24 cellular contexts compared by ENCODE assay signal in genomic region chr9:125626187-125626586, GRCh38.
DNase-seq lines count a peak whose midpoint lies in the region; ATAC-seq and TF ChIP-seq lines count a peak whose summit lies in the region.
"Had no signal": no experiment of that assay in that cellular context is flagged by ENCODE, and none has a peak within 500 bp of the region (broad histone marks: within the 10 kb centered on the region; RNA-seq: fewer than 3 reads in every experiment).

No MANE protein-coding gene starts in this region.

- peak; percentile 64 for DNase-seq in H4 (ENCODE audit: low spot score)
- DNase-seq in RPMI7951 (ENCODE audit: low read depth) = peak; percentile 20
- peak; percentile 15 for DNase-seq in epithelial cell of esophagus (ENCODE audit: low read depth)
- DNase-seq in osteoblast (ENCODE audit: insufficient read length, low spot score, missing footprints) = peak; percentile 68
- DNase-seq in CD14-positive monocyte (ENCODE audit: low spot score) = no peak
- DNase-seq in GF-D8 (lab: John Stamatoyannopoulos, UW) = no peak
- DNase-seq in effector memory CD4-positive, alpha-beta T cell = no peak
- DNase-seq: activated CD4-positive, alpha-beta T cell treated with anti-CD3 and anti-CD28 coated beads for 48 hours; activated naive CD8-positive, alpha-beta T cell treated with anti-CD3 and anti-CD28 coated beads, Interleukin-2, amount 50 U/mL, for 24 hours; COR-L47; cortex of kidney; Karpas-422; kidney glomerular epithelial cell; NCI-H1105; NCI-H510A treated with DMSO at 0.1 percent for 48 hours; occipital lobe; right lobe of liver; SHP77 treated with DMSO at 0.1 percent for 48 hours; stimulated activated CD4-positive, alpha-beta T cell treated with anti-CD3 and anti-CD28 coated beads, Interleukin-15, amount 100 ng/mL, for 24 hours; T-cell had no signal

- H3K36me3 ChIP-seq in osteoblast (ENCODE audit: insufficient read depth, low read length) = no peaks in the 10 kb centered on the region
- no peaks in the 10 kb centered on the region for H3K36me3 ChIP-seq in effector memory CD4-positive, alpha-beta T cell (ENCODE audit: control insufficient read depth, insufficient read depth, low read length)
- H3K36me3 ChIP-seq: right lobe of liver had no signal

- no peak overlapping the region for H2AFZ ChIP-seq in osteoblast (ENCODE audit: low read length)

- peaks cover 73% of the 10 kb centered on the region for H3K79me2 ChIP-seq in osteoblast (ENCODE audit: insufficient read depth, low read length)

- H3K27me3 ChIP-seq in osteoblast (ENCODE audit: insufficient read depth, low read length) = no peaks in the 10 kb centered on the region
- no peaks in the 10 kb centered on the region for H3K27me3 ChIP-seq in effector memory CD4-positive, alpha-beta T cell (replicated peaks; ENCODE audit: control insufficient read depth, insufficient read depth, low read length, poor library complexity, severe bottlenecking)
- H3K27me3 ChIP-seq: right lobe of liver had no signal

- H3K4me3 Mint-ChIP-seq in CD14-positive monocyte = no peak overlapping the region
- H3K4me3 Mint-ChIP-seq: activated naive CD8-positive, alpha-beta T cell treated with anti-CD3 and anti-CD28 coated beads, Interleukin-2, amount 50 U/mL, for 24 hours; B cell; memory B cell; T-cell had no signal

- peaks cover 0 to 3% of the 10 kb centered on the region in 2 donors for H3K36me3 Mint-ChIP-seq in CD14-positive monocyte

- peak overlapping the region in 2 of 7 donors; percentile 26 to 46 for H3K27ac Mint-ChIP-seq in CD14-positive monocyte
- H3K27ac Mint-ChIP-seq: activated naive CD8-positive, alpha-beta T cell treated with anti-CD3 and anti-CD28 coated beads, Interleukin-2, amount 50 U/mL, for 24 hours; activated T-helper 2 cell treated with anti-CD3 and anti-CD28 coated beads, Interferon-gamma antibody, Interleukin-2, Interleukin-4, amounts not matched to agents 10 μg/mL and 5 μg/mL and 100 μg/mL, durations not matched to agents 14 hours and 24 hours and 36 hours; B cell; T-cell had no signal

- peaks cover 4% of the 10 kb centered on the region for H3K4me1 ChIP-seq in osteoblast (ENCODE audit: insufficient read depth, low read length)
- no peaks in the 10 kb centered on the region for H3K4me1 ChIP-seq in effector memory CD4-positive, alpha-beta T cell (ENCODE audit: control insufficient read depth, insufficient read depth, low read length, poor library complexity, severe bottlenecking)

- H4K20me1 ChIP-seq in osteoblast (ENCODE audit: insufficient read depth, low read length) = peaks cover 44% of the 10 kb centered on the region

- TF ChIP-seq CTCF in epithelial cell of esophagus (IDR thresholded peaks at IDR 0.05; ENCODE audit: insufficient read depth, low read depth, low read length, missing control alignments) (no peak), osteoblast (IDR thresholded peaks at IDR 0.05; ENCODE audit: extremely low read depth, low read depth, low read length) (no peak), CD14-positive monocyte (IDR thresholded peaks at IDR 0.05) (no peak)

- no peaks in the 10 kb centered on the region for H3K9me3 ChIP-seq in osteoblast (ENCODE audit: low read depth, low read length)
- H3K9me3 ChIP-seq in effector memory CD4-positive, alpha-beta T cell (ENCODE audit: control insufficient read depth, low read length) = no peaks in the 10 kb centered on the region
- H3K9me3 ChIP-seq: right lobe of liver had no signal

- no peak for ATAC-seq in HG02852 (IDR thresholded peaks at IDR 0.05; ENCODE audit: unreplicated experiment)
- ATAC-seq: activated naive CD8-positive, alpha-beta T cell treated with anti-CD3 and anti-CD28 coated beads, Interleukin-2, amount 50 U/mL, for 24 hours; T-cell had no signal

- no peak overlapping the region for H3K4me2 ChIP-seq in osteoblast (ENCODE audit: insufficient read depth, low read length)

- H3K4me3 ChIP-seq in epithelial cell of esophagus (ENCODE audit: low read length) (no peak overlapping the region), osteoblast (ENCODE audit: insufficient read depth, low read length) (no peak overlapping the region)
- H3K4me3 ChIP-seq in effector memory CD4-positive, alpha-beta T cell (ENCODE audit: insufficient read depth, low read depth, low read length, poor library complexity, severe bottlenecking) = no peak overlapping the region
- H3K4me3 ChIP-seq: right lobe of liver had no signal

- peaks cover 33% of the 10 kb centered on the region for H3K4me1 Mint-ChIP-seq in CD14-positive monocyte

- H3K27me3 Mint-ChIP-seq in CD14-positive monocyte (ENCODE audit: low read depth in 3 of 3) = peaks cover 0 to 2% (median 0%) of the 10 kb centered on the region in 3 donors
- H3K27me3 Mint-ChIP-seq: activated naive CD8-positive, alpha-beta T cell treated with anti-CD3 and anti-CD28 coated beads, Interleukin-2, amount 50 U/mL, for 24 hours; B cell; memory B cell; T-cell had no signal

- intact Hi-C loops in CD14-positive monocyte (cut with micrococcal nuclease) = no loop called here

- peak overlapping the region; percentile 17 for H3K27ac ChIP-seq in osteoblast (ENCODE audit: low read depth, low read length)
- H3K27ac ChIP-seq in effector memory CD4-positive, alpha-beta T cell (ENCODE audit: insufficient read depth, low read length, poor library complexity, severe bottlenecking) = no peak overlapping the region
- H3K27ac ChIP-seq: right lobe of liver had no signal

- H3K9me3 Mint-ChIP-seq in CD14-positive monocyte = no peaks in the 10 kb centered on the region
- H3K9me3 Mint-ChIP-seq: activated naive CD8-positive, alpha-beta T cell treated with anti-CD3 and anti-CD28 coated beads, Interleukin-2, amount 50 U/mL, for 24 hours; activated T-helper 2 cell treated with anti-CD3 and anti-CD28 coated beads, Interferon-gamma antibody, Interleukin-2, Interleukin-4, amounts not matched to agents 10 μg/mL and 5 μg/mL and 100 μg/mL, durations not matched to agents 14 hours and 24 hours and 36 hours; memory B cell; T-cell had no signal

Comparison
In these comparisons a context has a peak if more than half of its experiments do, and no peak if none do; other contexts are left out.
1. DNase-seq: peak in H4 (single experiment), RPMI7951 (single experiment), epithelial cell of esophagus (single experiment) and osteoblast (single experiment); none in CD14-positive monocyte (single experiment), GF-D8 (single experiment) and effector memory CD4-positive, alpha-beta T cell (0 of 3).